Comparison of ENCODE assay signal across 1 cellular context in genomic region chr2:120957905-120958304, GRCh38.
TF ChIP-seq lines count a peak whose summit lies in the region.

No MANE protein-coding gene starts in this region.

TF ChIP-seq in HepG2, 621 proteins besides CTCF, POLR2A, EP300 and RAD21:
- no peak for TF ChIP-seq AKNA (CRISPR knock-in tag; IDR thresholded peaks at IDR 0.05; ENCODE audit: borderline replicate concordance)
- TF ChIP-seq ETV6 (CRISPR knock-in tag; conservative IDR thresholded peaks at IDR 0.05): no peak
- TF ChIP-seq STAG1 (CRISPR knock-in tag; IDR thresholded peaks at IDR 0.05): no peak
